ENCODE assay signal across 23 cellular contexts in genomic region chr6:5814116-5814515, GRCh38.
DNase-seq lines count a peak whose midpoint lies in the region; ATAC-seq, FAIRE-seq and TF ChIP-seq lines count a peak whose summit lies in the region.
"Had no signal": no experiment of that assay in that cellular context is flagged by ENCODE, and none has a peak within 500 bp of the region (broad histone marks: within the 10 kb centered on the region; RNA-seq: fewer than 3 reads in every experiment).

No MANE protein-coding gene starts in this region.

- H3K27me3 ChIP-seq in CD4-positive, CD25-positive, alpha-beta regulatory T cell (ENCODE audit: control insufficient read depth, insufficient read depth, low read length) = peaks cover 2% of the 10 kb centered on the region
- H3K27me3 ChIP-seq in HepG2 (ENCODE audit: control insufficient read depth in 1 of 2, insufficient read depth in 2 of 2, low read length in 2 of 2) (peaks cover 0 to 10% of the 10 kb centered on the region in 2 experiments; a peak in 1 of 5 replicates), SK-N-SH (ENCODE audit: insufficient read depth) (no peaks in the 10 kb centered on the region), prostate gland (replicated peaks; ENCODE audit: insufficient read depth) (no peaks in the 10 kb centered on the region)
- H3K27me3 ChIP-seq: dorsolateral prefrontal cortex, spleen, thyroid gland had no signal

- 20% methylated on average over 5 of the region's 5 CpGs for WGBS in HepG2 (ENCODE audit: low lambda C conversion rate)
- WGBS in SK-N-SH (ENCODE audit: low lambda C conversion rate) = 53% methylated on average over 5 of the region's 5 CpGs
- whole genome bisulfite sequencing in prostate gland = 74% methylated on average over 5 of the region's 5 CpGs

- CTCF ChIA-PET in HepG2 (lab: Yijun Ruan, JAX; ENCODE audit: low intra/inter-chr PET ratio, low total read pairs) = no interaction called here
- CTCF ChIA-PET in SK-N-SH (lab: Yijun Ruan, JAX) = no interaction called here

- FAIRE-seq in HepG2 (lab: Jason Lieb, UNC) = no peak

- H3K27ac ChIP-seq in CD4-positive, CD25-positive, alpha-beta regulatory T cell (ENCODE audit: insufficient read depth, low read length, poor library complexity, severe bottlenecking) = no peak overlapping the region
- no peak overlapping the region for H3K27ac ChIP-seq in HepG2 (ENCODE audit: extremely low read length, insufficient read depth, low read length)
- no peak overlapping the region for H3K27ac ChIP-seq in SK-N-SH (ENCODE audit: low read depth in 2 of 2, low read length in 1 of 2)
- no peak overlapping the region for H3K27ac ChIP-seq in prostate gland
- H3K27ac ChIP-seq: dorsolateral prefrontal cortex, KMS-11, thyroid gland had no signal

- peaks cover 8% of the 10 kb centered on the region for H3K4me1 ChIP-seq in CD4-positive, CD25-positive, alpha-beta regulatory T cell (ENCODE audit: control insufficient read depth, insufficient read depth, low read length, poor library complexity, severe bottlenecking)
- H3K4me1 ChIP-seq in HepG2 (ENCODE audit: insufficient read depth, low read length) (no peaks in the 10 kb centered on the region), SK-N-SH (ENCODE audit: control insufficient read depth in 1 of 2, insufficient read depth in 2 of 2, low read depth in 1 of 2, low read length in 1 of 2) (no peaks in the 10 kb centered on the region), prostate gland (replicated peaks) (no peaks in the 10 kb centered on the region)
- H3K4me1 ChIP-seq: thyroid gland had no signal

- no peaks in the 10 kb centered on the region for H3K36me3 ChIP-seq in CD4-positive, CD25-positive, alpha-beta regulatory T cell (ENCODE audit: control insufficient read depth, insufficient read depth, low read length)
- no peaks in the 10 kb centered on the region for H3K36me3 ChIP-seq in HepG2 (replicated peaks in 1 of 2; ENCODE audit: control insufficient read depth in 1 of 2, insufficient read depth in 2 of 2, low read length in 2 of 2)
- no peaks in the 10 kb centered on the region for H3K36me3 ChIP-seq in SK-N-SH (replicated peaks in 1 of 2; ENCODE audit: control insufficient read depth in 1 of 2, insufficient read depth in 2 of 2, low read length in 1 of 2)
- H3K36me3 ChIP-seq in prostate gland = no peaks in the 10 kb centered on the region
- H3K36me3 ChIP-seq: spleen, thyroid gland had no signal

- peak overlapping the region; percentile 64 for H3K4me3 ChIP-seq in CD4-positive, CD25-positive, alpha-beta regulatory T cell (ENCODE audit: low read depth, low read length)
- H3K4me3 ChIP-seq in HepG2 (replicated peaks in 1 of 3; ENCODE audit: insufficient read depth in 1 of 3, low read depth in 2 of 3, low read length in 3 of 3) = no peak overlapping the region
- no peak overlapping the region for H3K4me3 ChIP-seq in SK-N-SH (ENCODE audit: low read depth in 2 of 2, low read length in 1 of 2)
- no peak overlapping the region for H3K4me3 ChIP-seq in prostate gland
- H3K4me3 ChIP-seq: dorsolateral prefrontal cortex, spleen, thyroid gland had no signal

- no peaks in the 10 kb centered on the region for H4K20me1 ChIP-seq in HepG2 (ENCODE audit: insufficient read depth, low read length)
- no peaks in the 10 kb centered on the region for H4K20me1 ChIP-seq in SK-N-SH (ENCODE audit: insufficient read depth)

- TF ChIP-seq CTCF in HepG2 (CRISPR knock-in tag; IDR thresholded peaks at IDR 0.05) = no peak
- no peak for TF ChIP-seq CTCF in SK-N-SH (IDR thresholded peaks at IDR 0.05)
- TF ChIP-seq CTCF in prostate gland (IDR thresholded peaks at IDR 0.05) = no peak

- TF ChIP-seq EP300 in HepG2 (IDR thresholded peaks at IDR 0.05; ENCODE audit: low read depth in 2 of 2, low read length in 2 of 2) (no peak), HepG2 (CRISPR knock-in tag; IDR thresholded peaks at IDR 0.05; ENCODE audit: borderline replicate concordance) (no peak), SK-N-SH (IDR thresholded peaks at IDR 0.05; ENCODE audit: borderline replicate concordance in 1 of 2, low read depth in 1 of 2, low read length in 1 of 2) (no peak)

- no peak for ATAC-seq in CD4-positive, CD25-positive, alpha-beta regulatory T cell (ENCODE audit: low read depth in 2 of 2)
- peak; percentile 12 for ATAC-seq in GM18861 (IDR thresholded peaks at IDR 0.05; ENCODE audit: unreplicated experiment)
- peak; percentile 21 for ATAC-seq in HG03354 (IDR thresholded peaks at IDR 0.05; ENCODE audit: poor library complexity, severe bottlenecking, unreplicated experiment)
- ATAC-seq in central memory CD8-positive, alpha-beta T cell (replicated peaks; ENCODE audit: extremely low read depth, poor library complexity, severe bottlenecking) = no peak
- no peak for ATAC-seq in HepG2
- ATAC-seq in HG03460 (IDR thresholded peaks at IDR 0.05; ENCODE audit: unreplicated experiment) = no peak
- ATAC-seq: Right ventricle myocardium inferior had no signal

- H3K9ac ChIP-seq in HepG2 (ENCODE audit: insufficient read depth, low read depth, low read length) = no peak overlapping the region
- no peak overlapping the region for H3K9ac ChIP-seq in SK-N-SH
- H3K9ac ChIP-seq: KMS-11 had no signal

- no peaks in the 10 kb centered on the region for H3F3A ChIP-seq in SK-N-SH (replicated peaks; ENCODE audit: insufficient read depth)

- H3K4me2 ChIP-seq in HepG2 (ENCODE audit: low read depth, low read length) = no peak overlapping the region
- H3K4me2 ChIP-seq in SK-N-SH = no peak overlapping the region
- H3K4me2 ChIP-seq: KMS-11 had no signal

- peaks cover 3% of the 10 kb centered on the region for H3K36me3 Mint-ChIP-seq in CD4-positive, CD25-positive, alpha-beta regulatory T cell
- no peaks in the 10 kb centered on the region for H3K36me3 Mint-ChIP-seq in central memory CD8-positive, alpha-beta T cell (ENCODE audit: insufficient read depth)

- in situ Hi-C loops in HepG2 (cut with HindIII; ENCODE audit: extremely low pct_ligation_motif_present, low pct_unique_long_range_greater_than_20kb) = no loop called here

- intact Hi-C loops in HepG2 (cut with micrococcal nuclease; ENCODE audit: unreplicated experiment) (no loop called here), prostate gland (cut with DNase I) (no loop called here)

- DNase-seq in CD4-positive, CD25-positive, alpha-beta regulatory T cell = no peak
- DNase-seq in central memory CD8-positive, alpha-beta T cell (ENCODE audit: low spot score in 2 of 2) = no peak
- no peak for DNase-seq in HepG2 (ENCODE audit: low spot score)
- no peak for DNase-seq in SK-N-SH
- no peak for DNase-seq in prostate gland (ENCODE audit: low spot score)
- DNase-seq: activated CD8-positive, alpha-beta memory T cell treated with anti-CD3 and anti-CD28 coated beads, Interleukin-2, amount 50 U/mL, for 4 hours; activated gamma-delta T cell treated with Interleukin-2 at 50 U/mL for 16 hours; anterior cingulate cortex; caudate nucleus; COR-L47; dorsolateral prefrontal cortex; H7; NCI-H2171 treated with DMSO at 0.1 percent for 48 hours; NCI-H69; spleen; stimulated activated CD4-positive, alpha-beta T cell treated with anti-CD3 and anti-CD28 coated beads, Interleukin-4, amount 100 ng/mL, for 4 hours; thyroid gland had no signal

- no TSS peak for BruUV-seq in HepG2 (replicated peaks; lab: Mats Ljungman, UMichigan)

- H2AFZ ChIP-seq in HepG2 (ENCODE audit: low read length) (no peak overlapping the region), SK-N-SH (ENCODE audit: low read depth) (no peak overlapping the region)

- TF ChIP-seq RAD21 in HepG2 (CRISPR knock-in tag; IDR thresholded peaks at IDR 0.05) = no peak
- no peak for TF ChIP-seq RAD21 in SK-N-SH (IDR thresholded peaks at IDR 0.05; ENCODE audit: low read length)

- peak overlapping the region; percentile 18 to 54 (median 51) for H3K27ac Mint-ChIP-seq in CD4-positive, CD25-positive, alpha-beta regulatory T cell
- peak overlapping the region; percentile 92 for H3K27ac Mint-ChIP-seq in central memory CD8-positive, alpha-beta T cell (ENCODE audit: low read depth)
- H3K27ac Mint-ChIP-seq: stimulated activated naive CD8-positive, alpha-beta T cell treated with anti-CD3 and anti-CD28 coated beads, Interleukin-15, Interleukin-2, amounts not matched to agents 100 ng/mL and 50 ng/mL, for 24 hours had no signal

- peaks cover 22% of the 10 kb centered on the region for H3K27me3 Mint-ChIP-seq in CD4-positive, CD25-positive, alpha-beta regulatory T cell
- no peaks in the 10 kb centered on the region for H3K27me3 Mint-ChIP-seq in central memory CD8-positive, alpha-beta T cell
- H3K27me3 Mint-ChIP-seq: stimulated activated naive CD8-positive, alpha-beta T cell treated with anti-CD3 and anti-CD28 coated beads, Interleukin-15, Interleukin-2, amounts not matched to agents 100 ng/mL and 50 ng/mL, for 24 hours had no signal

- H3K4me3 Mint-ChIP-seq in CD4-positive, CD25-positive, alpha-beta regulatory T cell = peak overlapping the region in 2 of 4 donors; percentile 39 to 51
- H3K4me3 Mint-ChIP-seq in central memory CD8-positive, alpha-beta T cell = peak overlapping the region; percentile 64
- H3K4me3 Mint-ChIP-seq: stimulated activated naive CD8-positive, alpha-beta T cell treated with anti-CD3 and anti-CD28 coated beads, Interleukin-15, Interleukin-2, amounts not matched to agents 100 ng/mL and 50 ng/mL, for 24 hours had no signal

- H3K79me2 ChIP-seq in HepG2 (ENCODE audit: insufficient read depth, low read length) = no peaks in the 10 kb centered on the region
- H3K79me2 ChIP-seq in SK-N-SH (ENCODE audit: insufficient read depth) = no peaks in the 10 kb centered on the region

- H3K9me3 ChIP-seq in CD4-positive, CD25-positive, alpha-beta regulatory T cell (ENCODE audit: control insufficient read depth in 2 of 2, low read length in 2 of 2) = no peaks in the 10 kb centered on the region
- no peaks in the 10 kb centered on the region for H3K9me3 ChIP-seq in HepG2 (ENCODE audit: low read length)
- H3K9me3 ChIP-seq in SK-N-SH = no peaks in the 10 kb centered on the region
- no peaks in the 10 kb centered on the region for H3K9me3 ChIP-seq in prostate gland
- H3K9me3 ChIP-seq: thyroid gland had no signal

- H3K4me1 Mint-ChIP-seq in CD4-positive, CD25-positive, alpha-beta regulatory T cell = peaks cover 11 to 32% (median 16%) of the 10 kb centered on the region in 4 donors
- peaks cover 30% of the 10 kb centered on the region for H3K4me1 Mint-ChIP-seq in central memory CD8-positive, alpha-beta T cell

- no peaks in the 10 kb centered on the region for H3K9me3 Mint-ChIP-seq in CD4-positive, CD25-positive, alpha-beta regulatory T cell
- no peaks in the 10 kb centered on the region for H3K9me3 Mint-ChIP-seq in central memory CD8-positive, alpha-beta T cell

- POLR2A ChIA-PET in HepG2 (lab: Yijun Ruan, JAX) (no interaction called here), SK-N-SH (lab: Yijun Ruan, JAX) (no interaction called here)

- H3K9me2 ChIP-seq in SK-N-SH = no peaks in the 10 kb centered on the region

- TF ChIP-seq POLR2A in HepG2 (IDR thresholded peaks at IDR 0.05; ENCODE audit: insufficient read depth in 1 of 2, low read depth in 2 of 2, low read length in 2 of 2) (no peak), prostate gland (IDR thresholded peaks at IDR 0.05) (no peak)

TF ChIP-seq in HepG2, 621 proteins besides CTCF, POLR2A, EP300 and RAD21 (continues in another document):
- no peak for TF ChIP-seq HNRNPLL (IDR thresholded peaks at IDR 0.05; ENCODE audit: low read depth, low read length, poor library complexity, severe bottlenecking)

TF ChIP-seq in SK-N-SH, 30 proteins besides CTCF, POLR2A, EP300 and RAD21 (continues in another document):
- TF ChIP-seq CHD2 (IDR thresholded peaks at IDR 0.05; ENCODE audit: low read length, partially characterized antibody) = no peak
- TF ChIP-seq MXI1 (IDR thresholded peaks at IDR 0.05; ENCODE audit: low read depth, low read length) = no peak
- no peak for TF ChIP-seq POLR2AphosphoS5 (IDR thresholded peaks at IDR 0.05; ENCODE audit: low read depth, low read length)

Comparison
In these comparisons a context has a peak if more than half of its experiments do, and no peak if none do; other contexts are left out.
1. ATAC-seq: peak in GM18861 (single experiment) and HG03354 (single experiment); none in CD4-positive, CD25-positive, alpha-beta regulatory T cell (0 of 2), central memory CD8-positive, alpha-beta T cell (single experiment), HepG2 (single experiment) and HG03460 (single experiment).